ENCODE assay signal across 25 cellular contexts in the genomic region with DNA sequence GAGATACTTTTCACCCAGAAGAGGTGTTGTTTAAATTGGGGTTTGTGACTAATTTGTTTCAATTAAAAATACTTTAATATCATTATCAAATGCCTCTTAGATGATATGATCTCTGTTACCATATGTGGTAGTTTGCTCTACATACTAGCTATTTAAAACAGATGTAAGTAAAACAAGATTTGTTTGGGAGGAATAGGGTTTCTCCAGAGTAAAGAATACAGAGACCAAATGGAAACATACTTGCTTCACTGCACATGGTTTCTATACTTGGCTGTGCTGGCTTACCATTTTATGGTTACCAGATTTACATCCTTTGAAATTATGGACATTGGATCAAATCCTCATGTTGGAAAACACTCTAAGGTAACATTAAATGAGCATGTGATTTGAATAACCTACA.
"Had no signal": no experiment of that assay in that cellular context is flagged by ENCODE, and none has a peak within 500 bp of the region (broad histone marks: within the 10 kb centered on the region; RNA-seq: fewer than 3 reads in every experiment).

No MANE protein-coding gene starts in this region.

- H3K36me3 ChIP-seq: MG63, Peyer's patch had no signal

- H3K9me3 ChIP-seq: MG63, Peyer's patch, SK-N-SH had no signal

- H2AFZ ChIP-seq: PC-9 had no signal

- H3K27ac ChIP-seq: PC-9, Peyer's patch had no signal

- H3K4me1 ChIP-seq: Peyer's patch had no signal

- H3K4me2 ChIP-seq: PC-9, SK-N-SH had no signal

- ATAC-seq: T-cell had no signal

- H3K4me3 ChIP-seq: MG63, PC-9, Peyer's patch had no signal

- DNase-seq: Karpas-422; KG1; MG63; NCI-H1092; NCI-H1105 treated with DMSO at 0.1 percent for 48 hours; NCI-H1417 treated with DMSO at 0.1 percent for 48 hours; NCI-H146; NCI-H1694 treated with DMSO at 0.1 percent for 48 hours; NCI-H1930; NCI-H2081; NCI-H2107; NCI-H2227 treated with DMSO at 0.1 percent for 48 hours; NCI-H510A; NCI-H524 treated with DMSO at 0.1 percent for 48 hours; NCI-H69; NCI-H774; NK-92 treated with Interleukin-12 subunit alpha and Interleukin-12 subunit beta, amount 100 ng/mL, for 24 hours; OCI-M1; PC-9; Peyer's patch; RPMI8226; SHP77; SK-N-SH; SW 1271; T-cell had no signal

- H3K9ac ChIP-seq: SK-N-SH had no signal

- H3K27me3 ChIP-seq: MG63, Peyer's patch had no signal
